15 cellular contexts compared by ENCODE assay signal in the genomic region with DNA sequence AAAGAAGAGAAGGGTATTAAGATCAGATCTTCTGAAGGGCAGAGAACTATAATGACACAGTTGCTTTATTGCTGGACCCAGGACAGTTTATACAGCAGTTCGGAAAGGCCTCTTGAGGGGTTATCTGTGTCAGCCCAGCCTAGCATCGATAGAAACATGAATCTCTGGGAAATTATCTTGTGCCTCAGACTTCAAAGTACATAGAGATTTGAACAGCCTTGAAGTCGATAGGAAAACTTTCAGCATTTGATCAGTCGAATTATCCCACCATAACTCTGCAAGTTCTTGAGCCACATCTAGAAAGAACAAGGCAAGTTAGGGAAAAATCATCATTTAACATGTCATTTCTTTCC. TPM values are rescaled to one million over a fixed set of nuclear protein-coding genes. Genes with fewer than 3 reads are reported as not detected.
A peak's percentile ranks its signal among the peaks of the same experiment; 100 is the strongest.
DNase-seq lines count a peak whose midpoint lies in the region; ATAC-seq and TF ChIP-seq lines count a peak whose summit lies in the region.
"Had no signal": no experiment of that assay in that cellular context is flagged by ENCODE, and none has a peak within 500 bp of the region (broad histone marks: within the 10 kb centered on the region; RNA-seq: fewer than 3 reads in every experiment).

No MANE protein-coding gene starts in this region.

- H3K4me1 ChIP-seq in colonic mucosa: no peaks in the 10 kb centered on the region

- no peaks in the 10 kb centered on the region for H3K36me3 Mint-ChIP-seq in T-helper 2 cell treated with Interferon-gamma antibody and Interleukin-4, amounts not matched to agents 5 μg/mL and 100 μg/mL, for 36 hours (ENCODE audit: low read depth)
- peaks cover 0 to 2% of the 10 kb centered on the region in 2 donors for H3K36me3 Mint-ChIP-seq in stimulated activated naive B cell treated with anti-CD40 and anti-IgM and Interleukin-4, amounts not matched to agents 10 μg/mL and 1 μg/mL and 100 μg/mL, for 72 hours
- H3K36me3 Mint-ChIP-seq: mesothelial cell of epicardium had no signal

- intact Hi-C loops in colonic mucosa (cut with DNase I): no loop called here
- intact Hi-C loops in sciatic nerve (cut with DNase I): no loop called here

- no peak overlapping the region for H3K9ac ChIP-seq in colonic mucosa (ENCODE audit: low read depth in 2 of 2, low read length in 2 of 2)

- H3K9me3 ChIP-seq in colonic mucosa: no peaks in the 10 kb centered on the region
- H3K9me3 ChIP-seq: ovary had no signal

- DNase-seq in T-helper 2 cell treated with Interferon-gamma antibody and Interleukin-4, amounts not matched to agents 5 μg/mL and 100 μg/mL, for 36 hours (ENCODE audit: low spot score): no peak
- DNase-seq in T-helper 2 cell (no peak), NB4 (ENCODE audit: low read depth) (no peak), colonic mucosa (no peak), sciatic nerve (ENCODE audit: low spot score) (no peak)
- no peak for DNase-seq in stimulated activated naive B cell treated with anti-CD40 and anti-IgM and Interleukin-4, amounts not matched to agents 10 μg/mL and 1 μg/mL and 100 μg/mL, for 72 hours
- DNase-seq in activated T-cell treated with anti-CD3 and anti-CD28 coated beads, Interleukin-2, amount 50 U/mL, for 1 hour: no peak
- DNase-seq: 8988T, aorta, dermis blood vessel endothelial cell, islet precursor cell, ovary had no signal

- H3K4me3 Mint-ChIP-seq in T-helper 2 cell treated with Interferon-gamma antibody and Interleukin-4, amounts not matched to agents 5 μg/mL and 100 μg/mL, for 36 hours: peak overlapping the region; percentile 31
- H3K4me3 Mint-ChIP-seq in stimulated activated naive B cell treated with anti-CD40 and anti-IgM and Interleukin-4, amounts not matched to agents 10 μg/mL and 1 μg/mL and 100 μg/mL, for 72 hours: peak overlapping the region; percentile 85 to 93
- H3K4me3 Mint-ChIP-seq: mesothelial cell of epicardium had no signal

- TF ChIP-seq CTCF in NB4 (IDR thresholded peaks at IDR 0.05; ENCODE audit: low read depth, low read length): no peak
- TF ChIP-seq CTCF in colonic mucosa (IDR thresholded peaks at IDR 0.05): no peak

- peaks cover 19% of the 10 kb centered on the region for H3K4me1 Mint-ChIP-seq in T-helper 2 cell treated with Interferon-gamma antibody and Interleukin-4, amounts not matched to agents 5 μg/mL and 100 μg/mL, for 36 hours (ENCODE audit: low read depth)
- peaks cover 47 to 73% of the 10 kb centered on the region in 2 donors for H3K4me1 Mint-ChIP-seq in stimulated activated naive B cell treated with anti-CD40 and anti-IgM and Interleukin-4, amounts not matched to agents 10 μg/mL and 1 μg/mL and 100 μg/mL, for 72 hours

- H3K9me3 Mint-ChIP-seq in T-helper 2 cell treated with Interferon-gamma antibody and Interleukin-4, amounts not matched to agents 5 μg/mL and 100 μg/mL, for 36 hours: no peaks in the 10 kb centered on the region
- peaks cover 0 to 3% of the 10 kb centered on the region in 2 donors for H3K9me3 Mint-ChIP-seq in stimulated activated naive B cell treated with anti-CD40 and anti-IgM and Interleukin-4, amounts not matched to agents 10 μg/mL and 1 μg/mL and 100 μg/mL, for 72 hours
- H3K9me3 Mint-ChIP-seq: T-helper 1 cell treated with Interleukin-12 subunit alpha and Interleukin-12 subunit beta and Interleukin-4 antibody, amounts not matched to agents 30 μg/mL and 1 μg/mL, for 36 hours had no signal

- H3K27ac Mint-ChIP-seq in T-helper 2 cell treated with Interferon-gamma antibody and Interleukin-4, amounts not matched to agents 5 μg/mL and 100 μg/mL, for 36 hours: no peak overlapping the region
- peak overlapping the region; percentile 97 for H3K27ac Mint-ChIP-seq in stimulated activated naive B cell treated with anti-CD40 and anti-IgM and Interleukin-4, amounts not matched to agents 10 μg/mL and 1 μg/mL and 100 μg/mL, for 72 hours
- H3K27ac Mint-ChIP-seq: mesothelial cell of epicardium had no signal

- no peak for TF ChIP-seq POLR2A in NB4 (IDR thresholded peaks at IDR 0.05; ENCODE audit: extremely low read depth, insufficient read length)
- no peak for TF ChIP-seq POLR2A in GM18505 (IDR thresholded peaks at IDR 0.05; ENCODE audit: borderline replicate concordance, extremely low read depth, insufficient read depth, insufficient read length)

- H3K4me3 ChIP-seq in NB4 (ENCODE audit: low read depth, low read length): peak overlapping the region; percentile 98
- no peak overlapping the region for H3K4me3 ChIP-seq in colonic mucosa
- H3K4me3 ChIP-seq: ovary had no signal

- H3K27ac ChIP-seq in colonic mucosa: peak overlapping the region; percentile 44
- H3K27ac ChIP-seq: ovary had no signal

- ATAC-seq in stimulated activated naive B cell treated with anti-CD40 and anti-IgM and Interleukin-4, amounts not matched to agents 10 μg/mL and 1 μg/mL and 100 μg/mL, for 72 hours (replicated peaks): no peak
- ATAC-seq in GM18505 (IDR thresholded peaks at IDR 0.05; ENCODE audit: unreplicated experiment): no peak
- ATAC-seq in sciatic nerve: no peak

- H3K27me3 ChIP-seq in colonic mucosa: no peaks in the 10 kb centered on the region
- H3K27me3 ChIP-seq: ovary had no signal

- H3K36me3 ChIP-seq in colonic mucosa: no peaks in the 10 kb centered on the region
- H3K36me3 ChIP-seq: ovary had no signal

- H3K27me3 Mint-ChIP-seq in T-helper 2 cell treated with Interferon-gamma antibody and Interleukin-4, amounts not matched to agents 5 μg/mL and 100 μg/mL, for 36 hours (ENCODE audit: low read depth): peaks cover 78% of the 10 kb centered on the region
- no peaks in the 10 kb centered on the region for H3K27me3 Mint-ChIP-seq in stimulated activated naive B cell treated with anti-CD40 and anti-IgM and Interleukin-4, amounts not matched to agents 10 μg/mL and 1 μg/mL and 100 μg/mL, for 72 hours

RNA-seq across cellular contexts. Expression of gene LMO2, which starts 2.5 kb away (rescaled TPM):
- 10 to 100 TPM in 1 of 2 donors, 1 to 10 TPM in 1; 7.2 to 11.3 TPM for total RNA-seq in colonic mucosa
- total RNA-seq in sciatic nerve: 28.3 TPM
